In genomic region chr2:58386904-58387303, GRCh38 we compare ENCODE assay signal across 8 cellular contexts.
A peak's percentile ranks its signal among the peaks of the same experiment; 100 is the strongest.
DNase-seq lines count a peak whose midpoint lies in the region; ATAC-seq, FAIRE-seq and TF ChIP-seq lines count a peak whose summit lies in the region.
"Not testable (repeated sequence)": the region's sequence is repeated elsewhere in the genome, so short reads cannot be mapped to it uniquely, and the experiment has no call there.

No MANE protein-coding gene starts in this region.

- peak overlapping the region; percentile 32 for H3K4me3 ChIP-seq in HUES6 (ENCODE audit: low read depth, low read length)
- peak overlapping the region; percentile 48; the same call in 1 of the 2 replicates for H3K4me3 ChIP-seq in PC-9
- not testable (repeated sequence) for H3K4me3 ChIP-seq in epithelial cell of esophagus (ENCODE audit: low read length); HepG2 (replicated peaks in 1 of 3; ENCODE audit: insufficient read depth in 1 of 3, low read depth in 2 of 3, low read length in 3 of 3); neuronal stem cell (ENCODE audit: low read length in 2 of 2)

- not testable (repeated sequence) for TF ChIP-seq POLR2A in HepG2 (IDR thresholded peaks at IDR 0.05; ENCODE audit: insufficient read depth in 1 of 2, low read depth in 2 of 2, low read length in 2 of 2)

- H2BK12ac ChIP-seq in neuronal stem cell (ENCODE audit: low read length): not testable (repeated sequence)

- H3K9ac ChIP-seq in HUES6 (ENCODE audit: low read length); HepG2 (ENCODE audit: insufficient read depth, low read depth, low read length); neuronal stem cell (ENCODE audit: low read depth, low read length, poor library complexity): not testable (repeated sequence)

- not testable (repeated sequence) for TF ChIP-seq CTCF in 22Rv1 (IDR thresholded peaks at IDR 0.05); PC-9 (conservative IDR thresholded peaks at IDR 0.05); epithelial cell of esophagus (IDR thresholded peaks at IDR 0.05; ENCODE audit: insufficient read depth, low read depth, low read length, missing control alignments); HepG2 (CRISPR knock-in tag; IDR thresholded peaks at IDR 0.05)

- DNase-seq in ELF-1 (ENCODE audit: low read depth, low spot score) (peak; percentile 62), NCI-H69 (lab: John Stamatoyannopoulos, UW) (peak; percentile 1), PC-9 (peak in 1 of 2 experiments; percentile 40), epithelial cell of esophagus (ENCODE audit: low read depth) (peak; percentile 5)
- DNase-seq in HepG2 (ENCODE audit: low spot score); neuronal stem cell (ENCODE audit: low spot score): not testable (repeated sequence)

- POLR2A ChIA-PET in PC-9 (lab: Charles Lee; ENCODE audit: unreplicated experiment); HepG2 (lab: Yijun Ruan, JAX): not testable (repeated sequence)

- not testable (repeated sequence) for H2BK15ac ChIP-seq in neuronal stem cell (ENCODE audit: low read length)

- H2BK5ac ChIP-seq in neuronal stem cell (ENCODE audit: low read length): not testable (repeated sequence)

- in situ Hi-C loops in HepG2 (cut with HindIII; ENCODE audit: extremely low pct_ligation_motif_present, low pct_unique_long_range_greater_than_20kb): not testable (repeated sequence)

- H2AFZ ChIP-seq in PC-9 (peak overlapping the region; percentile 73), neuronal stem cell (ENCODE audit: low read length) (peak overlapping the region; percentile 64)
- not testable (repeated sequence) for H2AFZ ChIP-seq in HepG2 (ENCODE audit: low read length)

- H3K4me2 ChIP-seq in PC-9: peak overlapping the region; percentile 65
- not testable (repeated sequence) for H3K4me2 ChIP-seq in HepG2 (ENCODE audit: low read depth, low read length); neuronal stem cell (ENCODE audit: insufficient read depth, low read length, poor library complexity, severe bottlenecking)

- CTCF ChIA-PET in PC-9 (lab: Charles Lee); HepG2 (lab: Yijun Ruan, JAX; ENCODE audit: low intra/inter-chr PET ratio, low total read pairs): not testable (repeated sequence)

- not testable (repeated sequence) for ATAC-seq in HepG2

- peak overlapping the region; percentile 20; the same call in 1 of the 2 replicates for H3K27ac ChIP-seq in 22Rv1
- H3K27ac ChIP-seq in HUES6 (ENCODE audit: low read depth, low read length); HepG2 (ENCODE audit: extremely low read length, insufficient read depth, low read length); neuronal stem cell (replicated peaks; ENCODE audit: low read length): not testable (repeated sequence)
- peak overlapping the region; percentile 36; the same call in 1 of the 2 replicates for H3K27ac ChIP-seq in PC-9

- H3F3A ChIP-seq in PC-9 (ENCODE audit: insufficient read depth, low read depth): not testable (repeated sequence)

- H3K4me1 ChIP-seq in HUES6 (ENCODE audit: control insufficient read depth, insufficient read depth, low read length); PC-9 (replicated peaks; ENCODE audit: insufficient read depth); HepG2 (ENCODE audit: insufficient read depth, low read length); neuronal stem cell (ENCODE audit: control insufficient read depth in 2 of 2, insufficient read depth in 1 of 2, low read depth in 1 of 2, low read length in 2 of 2): not testable (repeated sequence)

- TF ChIP-seq EP300 in HepG2 (IDR thresholded peaks at IDR 0.05; ENCODE audit: low read depth in 2 of 2, low read length in 2 of 2); HepG2 (CRISPR knock-in tag; IDR thresholded peaks at IDR 0.05; ENCODE audit: borderline replicate concordance): not testable (repeated sequence)

- H3K9me2 ChIP-seq in PC-9 (ENCODE audit: insufficient read depth): not testable (repeated sequence)

- not testable (repeated sequence) for H3K23ac ChIP-seq in neuronal stem cell (ENCODE audit: low read depth, low read length, poor library complexity)

- not testable (repeated sequence) for BruUV-seq in PC-9 (replicated peaks; lab: Mats Ljungman, UMichigan); HepG2 (replicated peaks; lab: Mats Ljungman, UMichigan)

- 34% methylated on average over 13 of the region's 14 CpGs for WGBS in HepG2 (ENCODE audit: low lambda C conversion rate)
- no CpG with 5 or more reads among the region's 14 CpGs for WGBS in neuronal stem cell (ENCODE audit: extremely low coverage in 2 of 2, insufficient read length in 2 of 2, insufficient replicate concordance in 1 of 2), 2 donors

- not testable (repeated sequence) for H3K79me2 ChIP-seq in PC-9 (ENCODE audit: low read depth); HepG2 (ENCODE audit: insufficient read depth, low read length)

- H4K20me1 ChIP-seq in PC-9 (ENCODE audit: insufficient read depth); HepG2 (ENCODE audit: insufficient read depth, low read length): not testable (repeated sequence)

- not testable (repeated sequence) for H2AK5ac ChIP-seq in neuronal stem cell (ENCODE audit: low read depth, low read length)

- not testable (repeated sequence) for H3K36me3 ChIP-seq in HUES6 (ENCODE audit: control insufficient read depth, insufficient read depth, low read length); PC-9 (ENCODE audit: low read depth); HepG2 (replicated peaks in 1 of 2; ENCODE audit: control insufficient read depth in 1 of 2, insufficient read depth in 2 of 2, low read length in 2 of 2); neuronal stem cell (replicated peaks in 1 of 2; ENCODE audit: control insufficient read depth in 2 of 2, insufficient read depth in 2 of 2, low read length in 2 of 2)

- H3K4ac ChIP-seq in neuronal stem cell (ENCODE audit: low read length): not testable (repeated sequence)

- not testable (repeated sequence) for H4K8ac ChIP-seq in neuronal stem cell (ENCODE audit: low read depth, low read length)

- H3K18ac ChIP-seq in neuronal stem cell (ENCODE audit: low read length): not testable (repeated sequence)

- intact Hi-C loops in PC-9 (cut with micrococcal nuclease; ENCODE audit: unreplicated experiment); HepG2 (cut with micrococcal nuclease; ENCODE audit: unreplicated experiment): not testable (repeated sequence)

- not testable (repeated sequence) for H3K14ac ChIP-seq in neuronal stem cell (ENCODE audit: low read length)

- TF ChIP-seq RAD21 in HepG2 (CRISPR knock-in tag; IDR thresholded peaks at IDR 0.05): not testable (repeated sequence)

- not testable (repeated sequence) for H2BK120ac ChIP-seq in neuronal stem cell (ENCODE audit: low read depth, low read length)

- H3K27me3 ChIP-seq in HUES6 (ENCODE audit: control insufficient read depth, insufficient read depth, low read length); PC-9 (ENCODE audit: insufficient read depth, low read depth); HepG2 (ENCODE audit: control insufficient read depth in 1 of 2, insufficient read depth in 2 of 2, low read length in 2 of 2); neuronal stem cell (ENCODE audit: control insufficient read depth in 3 of 3, insufficient read depth in 3 of 3, low read depth in 1 of 3, low read length in 3 of 3): not testable (repeated sequence)

- not testable (repeated sequence) for H3K9me3 ChIP-seq in HUES6 (ENCODE audit: control insufficient read depth, insufficient read depth, low read depth, low read length); PC-9 (ENCODE audit: insufficient read depth, low read depth); HepG2 (ENCODE audit: low read length); neuronal stem cell (replicated peaks in 1 of 2; ENCODE audit: control insufficient read depth in 2 of 2, insufficient read depth in 1 of 2, low read depth in 1 of 2, low read length in 2 of 2)

- H4K91ac ChIP-seq in neuronal stem cell (ENCODE audit: low read depth, low read length, poor library complexity): not testable (repeated sequence)

- not testable (repeated sequence) for FAIRE-seq in HepG2 (lab: Jason Lieb, UNC)

- H3K79me1 ChIP-seq in neuronal stem cell (ENCODE audit: low read depth, low read length): not testable (repeated sequence)

TF ChIP-seq in HepG2, 621 proteins besides CTCF, POLR2A, EP300 and RAD21:
- peak; percentile 69 for TF ChIP-seq ZNF281 (CRISPR knock-in tag; IDR thresholded peaks at IDR 0.05; ENCODE audit: borderline replicate concordance)
TF ChIP-seq in HepG2: peak in this region for 1; not testable (repeated sequence) for 620.
